In the genomic region with DNA sequence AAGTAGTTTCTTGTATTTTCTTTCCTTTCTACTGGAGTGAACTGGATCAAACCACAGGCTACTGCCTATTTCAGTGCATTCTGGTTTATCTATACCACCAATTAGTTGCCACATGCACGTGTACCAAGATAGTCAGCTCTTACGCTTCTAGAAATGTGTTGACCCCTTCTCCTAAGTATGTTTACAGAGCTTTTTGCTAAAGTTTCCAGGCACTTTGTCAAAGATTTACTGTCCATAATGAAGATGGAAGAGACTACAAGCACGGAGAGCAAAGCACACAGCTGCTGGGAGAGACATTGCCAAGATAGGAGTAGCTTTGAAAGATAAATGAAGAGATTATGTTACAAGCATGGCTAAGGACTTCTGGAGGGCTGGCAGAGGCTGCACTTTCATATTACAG, we compare ENCODE assay signal across 13 cellular contexts. TPM values are rescaled to one million over a fixed set of nuclear protein-coding genes. Genes with fewer than 3 reads are reported as not detected.
DNase-seq lines count a peak whose midpoint lies in the region; ATAC-seq and TF ChIP-seq lines count a peak whose summit lies in the region.
"Had no signal": no experiment of that assay in that cellular context is flagged by ENCODE, and none has a peak within 500 bp of the region (broad histone marks: within the 10 kb centered on the region; RNA-seq: fewer than 3 reads in every experiment).

No MANE protein-coding gene starts in this region.

- H3K27me3 ChIP-seq in subcutaneous abdominal adipose tissue (ENCODE audit: control insufficient read depth in 5 of 5, insufficient read depth in 4 of 5, low read length in 5 of 5) (no peaks in the 10 kb centered on the region), BE2C (no peaks in the 10 kb centered on the region)

- ATAC-seq in SK-N-SH treated with all-trans-retinoic acid at 6 μM for 48 hours = peak; percentile 97
- no peak for ATAC-seq in HG02642 (IDR thresholded peaks at IDR 0.05; ENCODE audit: poor library complexity, unreplicated experiment)
- ATAC-seq: activated CD4-positive, alpha-beta T cell treated with anti-CD3 and anti-CD28 coated beads for 36 hours; activated naive CD4-positive, alpha-beta T cell treated with anti-CD3 and anti-CD28 coated beads, Interleukin-2, amount 50 U/mL, for 72 hours had no signal

- H3K36me3 ChIP-seq in subcutaneous abdominal adipose tissue (ENCODE audit: control insufficient read depth in 5 of 5, insufficient read depth in 5 of 5, low read length in 5 of 5) = no peaks in the 10 kb centered on the region
- no peaks in the 10 kb centered on the region for H3K36me3 ChIP-seq in BE2C

- peak overlapping the region in 2 of 5 donors; percentile 26 to 34 for H3K4me3 ChIP-seq in subcutaneous abdominal adipose tissue (ENCODE audit: low read depth in 1 of 5, low read length in 5 of 5)
- H3K4me3 ChIP-seq in BE2C (ENCODE audit: low read depth, low read length) = no peak overlapping the region

- TF ChIP-seq CTCF in BE2C (IDR thresholded peaks at IDR 0.05; ENCODE audit: low read depth, low read length) = no peak

- peak overlapping the region; percentile 56 for H3K27ac ChIP-seq in subcutaneous abdominal adipose tissue (ENCODE audit: low read depth, low read length)

- peak overlapping the region in 2 of 5 donors; percentile 3 to 18 for H3K9ac ChIP-seq in subcutaneous abdominal adipose tissue (ENCODE audit: low read length in 5 of 5)

- H3K9me3 ChIP-seq in subcutaneous abdominal adipose tissue (ENCODE audit: control insufficient read depth in 5 of 5, low read length in 5 of 5) = no peaks in the 10 kb centered on the region
- H3K9me3 ChIP-seq in BE2C = no peaks in the 10 kb centered on the region

- peak; percentile 10 for DNase-seq in NCI-H1436 treated with DMSO at 0.1 percent for 48 hours (lab: John Stamatoyannopoulos, UW)
- no peak for DNase-seq in NCI-H1436 (lab: John Stamatoyannopoulos, UW)
- DNase-seq in left kidney (ENCODE audit: low read depth, low spot score) = peak; percentile 67
- DNase-seq in T-helper 1 cell = no peak
- no peak for DNase-seq in BE2C
- DNase-seq: activated CD4-positive, alpha-beta T cell treated with anti-CD3 and anti-CD28 coated beads for 36 hours; endodermal cell; GOT3; islet precursor cell had no signal

- H3K4me1 ChIP-seq in subcutaneous abdominal adipose tissue (ENCODE audit: control insufficient read depth in 5 of 5, insufficient read depth in 5 of 5, low read length in 5 of 5) = peaks cover 0 to 16% (median 10%) of the 10 kb centered on the region in 5 donors
- no peaks in the 10 kb centered on the region for H3K4me1 ChIP-seq in BE2C

TF ChIP-seq in SK-N-SH treated with all-trans-retinoic acid at 6 μM for 48 hours, 23 proteins besides CTCF, POLR2A, EP300 and RAD21:
- peak; percentile 13; the same call in 1 of the 2 replicates for TF ChIP-seq ISL1 (CRISPR knock-in tag; IDR thresholded peaks at IDR 0.05)
- no peak for TF ChIP-seq TSHZ2 (CRISPR knock-in tag; IDR thresholded peaks at IDR 0.05)

RNA-seq across cellular contexts. Expression of gene KITLG, which starts 59.1 kb away (rescaled TPM):
- polyA plus RNA-seq in BE2C (2012; ENCODE audit: insufficient read depth, insufficient read length, low read depth) = 0.08 TPM

Comparison
In these comparisons a context has a peak if more than half of its experiments do, and no peak if none do; other contexts are left out.
1. DNase-seq: peak in NCI-H1436 treated with DMSO at 0.1 percent for 48 hours (single experiment) and left kidney (single experiment); none in NCI-H1436 (single experiment), T-helper 1 cell (0 of 5) and BE2C (single experiment).